In genomic region chr14:21081521-21082184, GRCh38 we compare ENCODE assay signal across 1 cellular context.
TF ChIP-seq lines count a peak whose summit lies in the region.

No MANE protein-coding gene starts in this region.

TF ChIP-seq in IMR-90, 13 proteins besides CTCF, POLR2A, EP300 and RAD21:
- TF ChIP-seq MAZ (IDR thresholded peaks at IDR 0.05; ENCODE audit: borderline replicate concordance, low read depth, low read length) (no peak), SMC3 (IDR thresholded peaks at IDR 0.05; ENCODE audit: low read depth, low read length) (no peak), NFE2L2 (IDR thresholded peaks at IDR 0.05; ENCODE audit: low read depth, low read length) (no peak), USF2 (IDR thresholded peaks at IDR 0.05; ENCODE audit: low read depth, low read length) (no peak), FOS (IDR thresholded peaks at IDR 0.05; ENCODE audit: low read depth, low read length) (no peak), BHLHE40 (IDR thresholded peaks at IDR 0.05; ENCODE audit: low read depth, low read length) (no peak), RCOR1 (IDR thresholded peaks at IDR 0.05; ENCODE audit: insufficient replicate concordance, low read length) (no peak), MXI1 (IDR thresholded peaks at IDR 0.05; ENCODE audit: borderline replicate concordance, low read depth, low read length) (no peak), MAFK (IDR thresholded peaks at IDR 0.05; ENCODE audit: low read depth, low read length) (no peak), RFX5 (IDR thresholded peaks at IDR 0.05; ENCODE audit: low read depth, low read length) (no peak), ELK1 (IDR thresholded peaks at IDR 0.05; ENCODE audit: borderline replicate concordance, low read depth, low read length) (no peak), CEBPB (IDR thresholded peaks at IDR 0.05; ENCODE audit: low read depth, low read length) (no peak)
TF ChIP-seq in IMR-90: peak in this region for 0.
